ENCODE assay signal across 27 cellular contexts in the genomic region with DNA sequence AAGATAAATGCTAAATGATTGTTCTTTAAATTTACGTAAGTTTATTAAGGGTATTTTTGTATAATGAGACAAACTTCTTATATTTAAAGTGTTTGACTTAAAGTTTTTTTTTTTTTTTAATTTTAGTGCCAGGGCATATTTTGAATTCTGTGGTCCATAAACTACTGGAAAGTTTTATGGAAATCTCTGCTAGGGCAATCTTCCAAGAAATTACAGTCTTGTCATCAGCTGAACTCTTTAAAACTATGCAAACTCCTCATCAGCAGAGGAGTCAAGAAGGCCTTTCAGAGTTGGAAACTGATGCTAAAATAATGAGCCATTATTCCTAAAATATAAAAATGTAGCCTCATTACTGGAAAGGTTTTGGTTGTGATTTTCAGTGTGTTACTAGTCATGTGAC.
"Had no signal": no experiment of that assay in that cellular context is flagged by ENCODE, and none has a peak within 500 bp of the region (broad histone marks: within the 10 kb centered on the region; RNA-seq: fewer than 3 reads in every experiment).

No MANE protein-coding gene starts in this region.

- H3K4me3 Mint-ChIP-seq: activated CD4-positive, alpha-beta memory T cell treated with anti-CD3 and anti-CD28 coated beads, Interleukin-2, amount 10 ng/mL, durations not matched to agents 7 days and 5 days; activated CD4-positive, alpha-beta T cell treated with anti-CD3 and anti-CD28 coated beads, Interleukin-2, amount 10 ng/mL, durations not matched to agents 7 days and 5 days; activated CD8-positive, alpha-beta memory T cell treated with anti-CD3 and anti-CD28 coated beads, Interleukin-2, amount 10 ng/mL, durations not matched to agents 7 days and 5 days; activated naive CD4-positive, alpha-beta T cell treated with anti-CD3 and anti-CD28 coated beads, Interleukin-2, amount 10 ng/mL, durations not matched to agents 7 days and 5 days; activated naive CD8-positive, alpha-beta T cell treated with anti-CD3 and anti-CD28 coated beads, Interleukin-2, amount 10 ng/mL, durations not matched to agents 7 days and 5 days; activated T-helper 1 cell treated with anti-CD3 and anti-CD28 coated beads, Interleukin-12 subunit alpha, Interleukin-12 subunit beta, Interleukin-2, Interleukin-4 antibody, amounts not matched to agents 30 ng/mL and 10 ng/mL and 1 ng/mL, durations not matched to agents 14 hours and 24 hours and 36 hours; dendritic cell treated with granulocyte-macrophage colony-stimulating factor and Interleukin-4, amounts not matched to agents 40 ng/mL and 50 ng/mL, for 4 days; nephron; stimulated activated effector memory CD8-positive, alpha-beta T cell treated with anti-CD3 and anti-CD28 coated beads, Interleukin-12 subunit alpha, Interleukin-12 subunit beta, amount 100 ng/mL, for 72 hours; stimulated activated naive CD8-positive, alpha-beta T cell treated with anti-CD3 and anti-CD28 coated beads, Interleukin-15, Interleukin-2, amounts not matched to agents 100 ng/mL and 50 ng/mL, for 24 hours; WTC11 had no signal

- H3K9me3 Mint-ChIP-seq: activated naive CD8-positive, alpha-beta T cell treated with anti-CD3 and anti-CD28 coated beads, Interleukin-2, amount 10 ng/mL, durations not matched to agents 7 days and 5 days had no signal

- H3K79me2 ChIP-seq: hepatocyte had no signal

- H3K4me1 ChIP-seq: gastrocnemius medialis, right lobe of liver had no signal

- H3K9me3 ChIP-seq: esophagus muscularis mucosa, gastrocnemius medialis, right lobe of liver, thoracic aorta had no signal

- FAIRE-seq: urothelium cell line had no signal

- H3K4me1 Mint-ChIP-seq: activated CD4-positive, alpha-beta memory T cell treated with anti-CD3 and anti-CD28 coated beads, Interleukin-2, amount 10 ng/mL, durations not matched to agents 7 days and 5 days; activated CD4-positive, alpha-beta T cell treated with anti-CD3 and anti-CD28 coated beads, Interleukin-2, amount 10 ng/mL, durations not matched to agents 7 days and 5 days; activated CD8-positive, alpha-beta memory T cell treated with anti-CD3 and anti-CD28 coated beads, Interleukin-2, amount 10 ng/mL, durations not matched to agents 7 days and 5 days; activated naive CD4-positive, alpha-beta T cell treated with anti-CD3 and anti-CD28 coated beads, Interleukin-2, amount 10 ng/mL, durations not matched to agents 7 days and 5 days; activated naive CD8-positive, alpha-beta T cell treated with anti-CD3 and anti-CD28 coated beads, Interleukin-2, amount 10 ng/mL, durations not matched to agents 7 days and 5 days; nephron; stimulated activated effector memory CD8-positive, alpha-beta T cell treated with anti-CD3 and anti-CD28 coated beads, Interleukin-12 subunit alpha, Interleukin-12 subunit beta, amount 100 ng/mL, for 72 hours; WTC11 had no signal

- H3K4me3 ChIP-seq: esophagus muscularis mucosa, gastrocnemius medialis, hepatocyte, right lobe of liver, thoracic aorta had no signal

- H3K27me3 ChIP-seq: brain microvascular endothelial cell, esophagus muscularis mucosa, gastrocnemius medialis, hepatocyte, right lobe of liver had no signal

- H3K27ac Mint-ChIP-seq: activated CD4-positive, alpha-beta memory T cell treated with anti-CD3 and anti-CD28 coated beads, Interleukin-2, amount 10 ng/mL, durations not matched to agents 7 days and 5 days; activated CD4-positive, alpha-beta T cell treated with anti-CD3 and anti-CD28 coated beads, Interleukin-2, amount 10 ng/mL, durations not matched to agents 7 days and 5 days; activated CD8-positive, alpha-beta memory T cell treated with anti-CD3 and anti-CD28 coated beads, Interleukin-2, amount 10 ng/mL, durations not matched to agents 7 days and 5 days; activated naive CD4-positive, alpha-beta T cell treated with anti-CD3 and anti-CD28 coated beads, Interleukin-2, amount 10 ng/mL, durations not matched to agents 7 days and 5 days; activated naive CD8-positive, alpha-beta T cell treated with anti-CD3 and anti-CD28 coated beads, Interleukin-2, amount 10 ng/mL, durations not matched to agents 7 days and 5 days; activated T-helper 1 cell treated with anti-CD3 and anti-CD28 coated beads, Interleukin-12 subunit alpha, Interleukin-12 subunit beta, Interleukin-2, Interleukin-4 antibody, amounts not matched to agents 30 ng/mL and 10 ng/mL and 1 ng/mL, durations not matched to agents 14 hours and 24 hours and 36 hours; dendritic cell treated with granulocyte-macrophage colony-stimulating factor and Interleukin-4, amounts not matched to agents 40 ng/mL and 50 ng/mL, for 4 days; nephron; stimulated activated effector memory CD8-positive, alpha-beta T cell treated with anti-CD3 and anti-CD28 coated beads, Interleukin-12 subunit alpha, Interleukin-12 subunit beta, amount 100 ng/mL, for 72 hours; stimulated activated naive CD8-positive, alpha-beta T cell treated with anti-CD3 and anti-CD28 coated beads, Interleukin-15, Interleukin-2, amounts not matched to agents 100 ng/mL and 50 ng/mL, for 24 hours; WTC11 had no signal

- H3K4me2 ChIP-seq: hepatocyte had no signal

- DNase-seq: activated CD4-positive, alpha-beta memory T cell treated with anti-CD3 and anti-CD28 coated beads, Interleukin-2, amount 10 ng/mL, durations not matched to agents 7 days and 5 days; activated CD4-positive, alpha-beta T cell treated with anti-CD3 and anti-CD28 coated beads for 1 hour; activated CD4-positive, alpha-beta T cell treated with anti-CD3 and anti-CD28 coated beads, Interleukin-2, amount 10 ng/mL, durations not matched to agents 7 days and 5 days; activated CD8-positive, alpha-beta memory T cell treated with anti-CD3 and anti-CD28 coated beads, Interleukin-2, amount 10 ng/mL, durations not matched to agents 7 days and 5 days; activated gamma-delta T cell; activated naive CD4-positive, alpha-beta T cell treated with anti-CD3 and anti-CD28 coated beads, Interleukin-2, amount 10 ng/mL, durations not matched to agents 7 days and 5 days; activated naive CD8-positive, alpha-beta T cell treated with anti-CD3 and anti-CD28 coated beads, Interleukin-2, amount 10 ng/mL, durations not matched to agents 7 days and 5 days; brain microvascular endothelial cell; gastrocnemius medialis; islet precursor cell; left cardiac atrium; left ventricle myocardium superior; mammary epithelial cell; right lobe of liver; stimulated activated CD4-positive, alpha-beta T cell treated with anti-CD3 and anti-CD28 coated beads, Interleukin-4, amount 100 ng/mL, for 1 hour; T-helper 2 cell; trophoblast cell had no signal

- H3K27ac ChIP-seq: brain microvascular endothelial cell, esophagus muscularis mucosa, gastrocnemius medialis, hepatocyte, right lobe of liver, thoracic aorta had no signal

- ATAC-seq: activated CD8-positive, alpha-beta memory T cell treated with anti-CD3 and anti-CD28 coated beads, Interleukin-2, amount 10 ng/mL, durations not matched to agents 7 days and 5 days; gastrocnemius medialis; left cardiac atrium; left ventricle myocardium superior; right lobe of liver; stimulated activated effector memory CD8-positive, alpha-beta T cell treated with anti-CD3 and anti-CD28 coated beads, Interleukin-12 subunit alpha, Interleukin-12 subunit beta, amount 100 ng/mL, for 72 hours; WTC11 had no signal

- H3K27me3 Mint-ChIP-seq: activated CD4-positive, alpha-beta memory T cell treated with anti-CD3 and anti-CD28 coated beads, Interleukin-2, amount 10 ng/mL, durations not matched to agents 7 days and 5 days; activated CD4-positive, alpha-beta T cell treated with anti-CD3 and anti-CD28 coated beads, Interleukin-2, amount 10 ng/mL, durations not matched to agents 7 days and 5 days; activated CD8-positive, alpha-beta memory T cell treated with anti-CD3 and anti-CD28 coated beads, Interleukin-2, amount 10 ng/mL, durations not matched to agents 7 days and 5 days; activated naive CD4-positive, alpha-beta T cell treated with anti-CD3 and anti-CD28 coated beads, Interleukin-2, amount 10 ng/mL, durations not matched to agents 7 days and 5 days; activated naive CD8-positive, alpha-beta T cell treated with anti-CD3 and anti-CD28 coated beads, Interleukin-2, amount 10 ng/mL, durations not matched to agents 7 days and 5 days; dendritic cell treated with granulocyte-macrophage colony-stimulating factor and Interleukin-4, amounts not matched to agents 40 ng/mL and 50 ng/mL, for 4 days; stimulated activated naive CD8-positive, alpha-beta T cell treated with anti-CD3 and anti-CD28 coated beads, Interleukin-15, Interleukin-2, amounts not matched to agents 100 ng/mL and 50 ng/mL, for 24 hours had no signal

- H3K36me3 Mint-ChIP-seq: activated CD8-positive, alpha-beta memory T cell treated with anti-CD3 and anti-CD28 coated beads, Interleukin-2, amount 10 ng/mL, durations not matched to agents 7 days and 5 days; activated naive CD4-positive, alpha-beta T cell treated with anti-CD3 and anti-CD28 coated beads, Interleukin-2, amount 10 ng/mL, durations not matched to agents 7 days and 5 days; activated naive CD8-positive, alpha-beta T cell treated with anti-CD3 and anti-CD28 coated beads, Interleukin-2, amount 10 ng/mL, durations not matched to agents 7 days and 5 days; stimulated activated effector memory CD8-positive, alpha-beta T cell treated with anti-CD3 and anti-CD28 coated beads, Interleukin-12 subunit alpha, Interleukin-12 subunit beta, amount 100 ng/mL, for 72 hours had no signal

- H3K36me3 ChIP-seq: brain microvascular endothelial cell, esophagus muscularis mucosa, gastrocnemius medialis, right lobe of liver, thoracic aorta had no signal

- H2AFZ ChIP-seq: hepatocyte had no signal
